ENCODE assay signal across 22 cellular contexts in genomic region chr22:29345932-29346331, GRCh38. TPM values are rescaled to one million over a fixed set of nuclear protein-coding genes. Genes with fewer than 3 reads are reported as not detected.
DNase-seq lines count a peak whose midpoint lies in the region; ATAC-seq and TF ChIP-seq lines count a peak whose summit lies in the region.
"Had no signal": no experiment of that assay in that cellular context is flagged by ENCODE, and none has a peak within 500 bp of the region (broad histone marks: within the 10 kb centered on the region; RNA-seq: fewer than 3 reads in every experiment).

No MANE protein-coding gene starts in this region.

- H3K27ac ChIP-seq in C4-2B (peak overlapping the region; percentile 91), OCI-LY7 (ENCODE audit: low read depth, low read length, poor library complexity, severe bottlenecking) (peak overlapping the region; percentile 96), prostate gland (peak overlapping the region; percentile 50 to 68), stomach (peak overlapping the region in 1 of 5 donors; percentile 29)
- H3K27ac ChIP-seq: upper lobe of left lung had no signal

- H3K27me3 ChIP-seq in prostate gland (replicated peaks; ENCODE audit: insufficient read depth), result no peaks in the 10 kb centered on the region
- no peaks in the 10 kb centered on the region for H3K27me3 ChIP-seq in stomach
- H3K27me3 ChIP-seq: esophagus squamous epithelium, heart left ventricle, MG63, upper lobe of left lung had no signal

- H3K4me1 ChIP-seq in OCI-LY7 (ENCODE audit: insufficient read depth, low read length, poor library complexity, severe bottlenecking) (peaks cover 42% of the 10 kb centered on the region), prostate gland (replicated peaks) (peaks cover 14% of the 10 kb centered on the region), stomach (peaks cover 5 to 61% (median 31%) of the 10 kb centered on the region in 4 donors)

- POLR2A ChIA-PET in OCI-LY7 (lab: Charles Lee), result interaction anchor here (0.7 to 4.0 kb wide), 2 partner anchors 26 to 40 kb away, joined by 3 to 16 read pairs; no protein-coding TSS in a partner anchor

- H3K36me3 Mint-ChIP-seq in glutamatergic neuron (ENCODE audit: unreplicated experiment), result no peaks in the 10 kb centered on the region

- H4K20me1 ChIP-seq in OCI-LY7 (ENCODE audit: insufficient read depth, low read length), result no peaks in the 10 kb centered on the region

- H3K4me1 Mint-ChIP-seq in glutamatergic neuron (ENCODE audit: low read depth, unreplicated experiment), result peaks cover 36% of the 10 kb centered on the region
- H3K4me1 Mint-ChIP-seq: activated naive CD8-positive, alpha-beta T cell treated with anti-CD3 and anti-CD28 coated beads for 36 hours; immature natural killer cell; T-cell; WTC11 had no signal

- no peak overlapping the region for H3K4me2 ChIP-seq in OCI-LY7 (ENCODE audit: low read length)

- CTCF ChIA-PET in OCI-LY7 (lab: Charles Lee; ENCODE audit: unreplicated experiment), result interaction anchor here (0.5 to 0.6 kb wide), 2 partner anchors 8 to 31 kb away, joined by 3 to 4 read pairs; no protein-coding TSS in a partner anchor

- TF ChIP-seq CTCF in C4-2B (conservative IDR thresholded peaks at IDR 0.05) (no peak), OCI-LY7 (conservative IDR thresholded peaks at IDR 0.05; ENCODE audit: low read length) (no peak), glutamatergic neuron (IDR thresholded peaks at IDR 0.05; ENCODE audit: partially characterized antibody, unreplicated experiment) (no peak), prostate gland (IDR thresholded peaks at IDR 0.05) (no peak), stomach (IDR thresholded peaks at IDR 0.05) (no peak)

- no peak for ATAC-seq in GM21786 (IDR thresholded peaks at IDR 0.05; ENCODE audit: unreplicated experiment)
- ATAC-seq: heart left ventricle; stimulated activated naive B cell treated with anti-CD40 and anti-IgM and Interleukin-4, amounts not matched to agents 10 μg/mL and 1 μg/mL and 100 μg/mL, for 72 hours; T-cell; WTC11 had no signal

- peaks cover 100% of the 10 kb centered on the region for H3K36me3 ChIP-seq in OCI-LY7 (ENCODE audit: insufficient read depth, low read length)
- H3K36me3 ChIP-seq in prostate gland, result peaks cover 14 to 16% of the 10 kb centered on the region in 2 donors
- H3K36me3 ChIP-seq in stomach, result peaks cover 70 to 98% (median 96%) of the 10 kb centered on the region in 4 donors

- H2AFZ ChIP-seq in OCI-LY7 (ENCODE audit: low read length), result no peak overlapping the region

- intact Hi-C loops in OCI-LY7 (cut with micrococcal nuclease; ENCODE audit: unreplicated experiment), result loop anchor here (2.0 to 5.0 kb wide), 2 partner anchors 25 to 79 kb away; partner anchors contain the start of genes EWSR1 and RHBDD3
- intact Hi-C loops in prostate gland (cut with DNase I), result no loop called here
- intact Hi-C loops in stomach (cut with DNase I; ENCODE audit: low total_unique reads), result no loop called here

- no peak overlapping the region for H3K4me3 ChIP-seq in OCI-LY7 (ENCODE audit: low read depth, low read length, poor library complexity, severe bottlenecking)
- H3K4me3 ChIP-seq in prostate gland, result no peak overlapping the region
- H3K4me3 ChIP-seq in stomach, result no peak overlapping the region
- H3K4me3 ChIP-seq: esophagus squamous epithelium, heart left ventricle, MG63, upper lobe of left lung had no signal

- H3K9me3 ChIP-seq in OCI-LY7 (ENCODE audit: low read length) (no peaks in the 10 kb centered on the region), prostate gland (no peaks in the 10 kb centered on the region), stomach (no peaks in the 10 kb centered on the region)
- H3K9me3 ChIP-seq: esophagus squamous epithelium, heart left ventricle, MG63, upper lobe of left lung had no signal

- TF ChIP-seq EP300 in stomach (IDR thresholded peaks at IDR 0.05), result no peak

- no peaks in the 10 kb centered on the region for H3K79me2 ChIP-seq in OCI-LY7 (ENCODE audit: insufficient read depth, low read depth, low read length)

- peaks cover 8% of the 10 kb centered on the region for H3K27me3 Mint-ChIP-seq in glutamatergic neuron (ENCODE audit: unreplicated experiment)
- H3K27me3 Mint-ChIP-seq: activated naive CD8-positive, alpha-beta T cell treated with anti-CD3 and anti-CD28 coated beads for 36 hours; stimulated activated naive B cell treated with anti-CD40 and anti-IgM and Interleukin-4, amounts not matched to agents 10 μg/mL and 1 μg/mL and 100 μg/mL, for 72 hours; T-cell had no signal

- H3K9me3 Mint-ChIP-seq in glutamatergic neuron (ENCODE audit: unreplicated experiment), result peaks cover 2% of the 10 kb centered on the region
- H3K9me3 Mint-ChIP-seq: activated naive CD8-positive, alpha-beta T cell treated with anti-CD3 and anti-CD28 coated beads for 36 hours; activated T-helper 1 cell treated with anti-CD3 and anti-CD28 coated beads, Interleukin-12 subunit alpha, Interleukin-12 subunit beta, Interleukin-2, Interleukin-4 antibody, amounts not matched to agents 30 ng/mL and 10 ng/mL and 1 ng/mL, durations not matched to agents 14 hours and 24 hours and 36 hours; immature natural killer cell; stimulated activated naive B cell treated with anti-CD40 and anti-IgM and Interleukin-4, amounts not matched to agents 10 μg/mL and 1 μg/mL and 100 μg/mL, for 72 hours; T-cell; WTC11 had no signal

- BruUV-seq in OCI-LY7 (replicated peaks; lab: Mats Ljungman, UMichigan), result no TSS peak

- DNase-seq in OCI-LY7 (ENCODE audit: low spot score), result no peak
- no peak for DNase-seq in glutamatergic neuron
- no peak for DNase-seq in prostate gland (ENCODE audit: low spot score)
- no peak for DNase-seq in cerebellar nuclear complex (lab: John Stamatoyannopoulos, UW)
- DNase-seq in stomach, result no peak
- DNase-seq: activated naive CD8-positive, alpha-beta T cell treated with anti-CD3 and anti-CD28 coated beads for 36 hours; effector CD4-positive, alpha-beta T cell; esophagus squamous epithelium; immature natural killer cell; mesendoderm; MG63; NCI-H146; NCI-H226; stimulated activated CD4-positive, alpha-beta T cell treated with anti-CD3 and anti-CD28 coated beads, Interleukin-15, amount 100 ng/mL, for 24 hours; stimulated activated naive B cell treated with anti-CD40 and anti-IgM and Interleukin-4, amounts not matched to agents 10 μg/mL and 1 μg/mL and 100 μg/mL, for 72 hours; T-cell had no signal

- H3K9me2 ChIP-seq in OCI-LY7 (ENCODE audit: insufficient read depth, low read length), result no peaks in the 10 kb centered on the region

- H3K4me3 Mint-ChIP-seq in glutamatergic neuron (ENCODE audit: unreplicated experiment), result no peak overlapping the region
- H3K4me3 Mint-ChIP-seq: activated naive CD8-positive, alpha-beta T cell treated with anti-CD3 and anti-CD28 coated beads for 36 hours; activated T-helper 1 cell treated with anti-CD3 and anti-CD28 coated beads, Interleukin-12 subunit alpha, Interleukin-12 subunit beta, Interleukin-2, Interleukin-4 antibody, amounts not matched to agents 30 ng/mL and 10 ng/mL and 1 ng/mL, durations not matched to agents 14 hours and 24 hours and 36 hours; immature natural killer cell; stimulated activated naive B cell treated with anti-CD40 and anti-IgM and Interleukin-4, amounts not matched to agents 10 μg/mL and 1 μg/mL and 100 μg/mL, for 72 hours; T-cell; WTC11 had no signal

- TF ChIP-seq POLR2A in prostate gland (IDR thresholded peaks at IDR 0.05) (no peak), stomach (IDR thresholded peaks at IDR 0.05) (no peak)

- H3K27ac Mint-ChIP-seq in glutamatergic neuron (ENCODE audit: unreplicated experiment), result peak overlapping the region; percentile 92
- H3K27ac Mint-ChIP-seq: activated naive CD8-positive, alpha-beta T cell treated with anti-CD3 and anti-CD28 coated beads for 36 hours; activated T-helper 1 cell treated with anti-CD3 and anti-CD28 coated beads, Interleukin-12 subunit alpha, Interleukin-12 subunit beta, Interleukin-2, Interleukin-4 antibody, amounts not matched to agents 30 ng/mL and 10 ng/mL and 1 ng/mL, durations not matched to agents 14 hours and 24 hours and 36 hours; T-cell; WTC11 had no signal

RNA-seq across cellular contexts. Expression of gene RASL10A, which starts 30.4 kb away (rescaled TPM):
- 2.7 and 5.2 TPM in 2 replicates for total RNA-seq in OCI-LY7 (2014; rRNA removed; shearing (Covaris generic))
- 23.3 and 23.7 TPM in 2 replicates for total RNA-seq in OCI-LY7 (2022)
- total RNA-seq in glutamatergic neuron (ENCODE audit: unreplicated experiment), result 1.3 TPM
- 10 to 100 TPM in 1 of 2 donors, 1 to 10 TPM in 1; 9.2 to 15.1 TPM for total RNA-seq in prostate gland
- total RNA-seq in stomach, result under 1 TPM in 1 of 5 donors, not detected in 4; 0.37 TPM
- polyA plus RNA-seq in stomach, result 1 to 10 TPM in 1 of 3 donors, under 1 TPM in 2; 0.19 to 3.5 (median 0.76) TPM
- polyA plus RNA-seq: immature natural killer cell had no signal

RNA-seq across cellular contexts. Expression of gene GAS2L1, which starts 39.5 kb away (rescaled TPM):
- total RNA-seq in OCI-LY7 (2014; rRNA removed; shearing (Covaris generic)), result not detected in 2 replicates
- total RNA-seq in OCI-LY7 (2022) (not detected in 2 replicates), glutamatergic neuron (ENCODE audit: unreplicated experiment) (10.3 TPM), prostate gland (100 to 1,000 TPM in 1 of 2 donors, 10 to 100 TPM in 1; 85.8 to 159 TPM), stomach (10 to 100 TPM in 4 of 5 donors, 1 to 10 TPM in 1; 4.4 to 81.1 (median 53.6) TPM)
- 10 to 100 TPM; 14.7 to 22.3 (median 15.7) TPM for polyA plus RNA-seq in stomach

RNA-seq across cellular contexts. Expression of gene AP1B1, which starts 42.4 kb away (rescaled TPM):
- 84.6 and 111 TPM in 2 replicates for total RNA-seq in OCI-LY7 (2014; rRNA removed; shearing (Covaris generic))
- total RNA-seq in OCI-LY7 (2022) (156 and 162 TPM in 2 replicates), glutamatergic neuron (ENCODE audit: unreplicated experiment) (77.9 TPM), prostate gland (100 to 1,000 TPM; 104 to 143 TPM), stomach (100 to 1,000 TPM in 1 of 5 donors, 10 to 100 TPM in 4; 33.8 to 109 (median 64.6) TPM)
- 10 to 100 TPM; 19.8 to 36.9 (median 30.4) TPM for polyA plus RNA-seq in stomach

Comparison
In these comparisons a context has a peak if more than half of its experiments do, and no peak if none do; other contexts are left out.
1. RNA of gene GAS2L1, which starts 39.5 kb away (total RNA-seq): 85.8 to 159 TPM in prostate gland, 4.4 to 81.1 TPM in stomach and 10.3 TPM in glutamatergic neuron (single experiment); not detected in OCI-LY7; every median in the first group is over 4 times any median in the second.